In the genomic region with DNA sequence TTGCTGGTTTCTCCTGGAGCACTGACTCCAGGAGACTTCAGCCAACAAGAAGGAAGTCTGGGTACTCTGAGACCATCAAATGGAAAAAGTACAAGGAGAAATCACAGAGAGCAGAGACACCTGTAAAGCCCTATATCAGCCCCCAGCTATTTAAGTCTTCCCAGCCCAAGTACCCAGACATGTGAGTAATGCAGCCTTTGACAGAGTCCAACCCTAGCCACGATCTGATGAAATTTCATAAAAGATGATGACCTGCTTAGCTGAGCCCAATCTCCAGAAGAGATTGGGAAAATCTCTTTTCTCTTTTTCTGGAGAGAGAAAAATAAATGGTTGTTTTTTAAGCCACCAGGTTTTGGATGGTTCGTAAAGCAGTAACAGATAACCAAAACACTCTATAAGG, we compare ENCODE assay signal across 21 cellular contexts.
A peak's percentile ranks its signal among the peaks of the same experiment; 100 is the strongest.
DNase-seq lines count a peak whose midpoint lies in the region; ATAC-seq and TF ChIP-seq lines count a peak whose summit lies in the region.
"Had no signal": no experiment of that assay in that cellular context is flagged by ENCODE, and none has a peak within 500 bp of the region (broad histone marks: within the 10 kb centered on the region; RNA-seq: fewer than 3 reads in every experiment).

No MANE protein-coding gene starts in this region.

- TF ChIP-seq RAD21 in IMR-90 (IDR thresholded peaks at IDR 0.05; ENCODE audit: low read length) = no peak

- no peaks in the 10 kb centered on the region for H3K9me1 ChIP-seq in IMR-90 (ENCODE audit: insufficient read depth, low read length)

- H3K9ac ChIP-seq in IMR-90 (ENCODE audit: low read depth, low read length) = no peak overlapping the region
- H3K9ac ChIP-seq: BLaER1, SK-N-SH had no signal

- H3K27me3 ChIP-seq in IMR-90 (ENCODE audit: control insufficient read depth, insufficient read depth, low read length) = no peaks in the 10 kb centered on the region
- H3K27me3 ChIP-seq: BLaER1 had no signal

- H2AFZ ChIP-seq in IMR-90 (replicated peaks; ENCODE audit: low read length, poor library complexity) = no peak overlapping the region

- no peak overlapping the region for H2BK15ac ChIP-seq in IMR-90 (ENCODE audit: low read depth, low read length)

- BruUV-seq in IMR-90 (replicated peaks; lab: Mats Ljungman, UMichigan) = no TSS peak

- H2BK20ac ChIP-seq in IMR-90 (ENCODE audit: low read depth, low read length) = no peak overlapping the region

- H3K9me3 ChIP-seq in IMR-90 (ENCODE audit: control insufficient read depth, insufficient read depth, low read length) = no peaks in the 10 kb centered on the region
- H3K9me3 ChIP-seq: BLaER1, SK-N-SH had no signal

- H2BK120ac ChIP-seq in IMR-90 (ENCODE audit: low read depth, low read length) = no peak overlapping the region

- POLR2A ChIA-PET in IMR-90 (lab: Charles Lee; ENCODE audit: unreplicated experiment) = no interaction called here

- no peak overlapping the region for H3K18ac ChIP-seq in IMR-90 (ENCODE audit: low read depth, low read length)

- peaks cover 0 to 6% of the 10 kb centered on the region in 2 experiments; a peak in 1 of 4 replicates for H3K79me1 ChIP-seq in IMR-90 (ENCODE audit: low read depth in 1 of 2, low read length in 2 of 2)

- DNase-seq in ELR (ENCODE audit: low read depth) (peak; percentile 11), IMR-90 (peak; percentile 14), choroid plexus epithelial cell (ENCODE audit: low read depth) (peak; percentile 13), foreskin fibroblast (peak; percentile 6 to 36), NCI-H2171 treated with DMSO at 0.1 percent for 48 hours (lab: John Stamatoyannopoulos, UW) (no peak), medulla oblongata (ENCODE audit: extremely low spot score) (no peak)
- DNase-seq in activated CD4-positive, CD25-positive, alpha-beta regulatory T cell (lab: John Stamatoyannopoulos, UW) = no peak
- DNase-seq: CD4-positive, CD25-positive, alpha-beta regulatory T cell; DMS153; DND-41; GOT3; HCEC 1CT; NCI-H1092; NCI-H1417 treated with DMSO at 0.1 percent for 48 hours; NCI-H1694 treated with DMSO at 0.1 percent for 48 hours; NCI-H2081; NCI-H2171; NCI-H524 treated with DMSO at 0.1 percent for 48 hours; NCI-H774; SK-N-SH had no signal

- H3K56ac ChIP-seq in IMR-90 (ENCODE audit: extremely low read depth, insufficient read depth, low read length) = no peak overlapping the region

- H4K20me1 ChIP-seq in IMR-90 (ENCODE audit: insufficient read depth, low read length) = no peaks in the 10 kb centered on the region; the same call in 1 of the 2 replicates
- H4K20me1 ChIP-seq: BLaER1 had no signal

- no peak overlapping the region for H3K23ac ChIP-seq in IMR-90 (ENCODE audit: low read depth, low read length)

- H3K27ac ChIP-seq in IMR-90 (ENCODE audit: insufficient read depth, low read length) = no peak overlapping the region
- H3K27ac ChIP-seq: BLaER1 had no signal

- no peak overlapping the region for H4K5ac ChIP-seq in IMR-90 (ENCODE audit: low read depth, low read length)

- dilution Hi-C loops in IMR-90 (cut with HindIII; ENCODE audit: low sequenced_read_pairs, unreplicated experiment) = no loop called here

- no peak overlapping the region for H3K4me2 ChIP-seq in IMR-90 (ENCODE audit: low read depth, low read length)
- H3K4me2 ChIP-seq: BLaER1, SK-N-SH had no signal

- CTCF ChIA-PET in IMR-90 (lab: Yijun Ruan, JAX) = no interaction called here

- no peak for ATAC-seq in IMR-90 (ENCODE audit: low read depth)

- no CpG with 5 or more reads among the region's 2 CpGs for WGBS in IMR-90 (ENCODE audit: extremely low coverage in 2 of 2, insufficient read length in 1 of 2), 2 experiments

- no peak overlapping the region for H3K4ac ChIP-seq in IMR-90 (ENCODE audit: low read depth, low read length)

- H2AK5ac ChIP-seq in IMR-90 (ENCODE audit: low read depth, low read length) = no peak overlapping the region

- H3K4me1 ChIP-seq in IMR-90 (ENCODE audit: control insufficient read depth, insufficient read depth, low read length) = peaks cover 5% of the 10 kb centered on the region; the same call in 1 of the 2 replicates

- H2AK9ac ChIP-seq in IMR-90 (replicated peaks; ENCODE audit: low read depth, low read length, poor library complexity) = no peak overlapping the region

- intact Hi-C loops in IMR-90 (cut with micrococcal nuclease) = no loop called here

- H2BK5ac ChIP-seq in IMR-90 (ENCODE audit: low read depth, low read length, poor library complexity, severe bottlenecking) = no peak overlapping the region

- TF ChIP-seq POLR2A in IMR-90 (IDR thresholded peaks at IDR 0.05; ENCODE audit: low read depth, low read length) = no peak

- no peak for TF ChIP-seq CTCF in IMR-90 (conservative IDR thresholded peaks at IDR 0.05; ENCODE audit: low read depth, low read length)
- TF ChIP-seq CTCF in choroid plexus epithelial cell (conservative IDR thresholded peaks at IDR 0.05; ENCODE audit: low read depth, low read length) = no peak
- no peak for TF ChIP-seq CTCF in foreskin fibroblast (IDR thresholded peaks at IDR 0.05; ENCODE audit: low read depth, low read length)

- peaks cover 7% of the 10 kb centered on the region for H3K36me3 ChIP-seq in IMR-90 (ENCODE audit: control insufficient read depth, insufficient read depth, low read length)

- H3K4me3 ChIP-seq in IMR-90 (ENCODE audit: insufficient read depth, low read depth, low read length) (no peak overlapping the region), choroid plexus epithelial cell (ENCODE audit: low read depth, low read length) (no peak overlapping the region), foreskin fibroblast (ENCODE audit: low read depth in 1 of 2, low read length in 2 of 2) (no peak overlapping the region)
- H3K4me3 ChIP-seq: BLaER1 had no signal

- in situ Hi-C loops in IMR-90 (cut with MboI; ENCODE audit: low sequenced_read_pairs) = no loop called here

- no peak overlapping the region for H4K8ac ChIP-seq in IMR-90 (ENCODE audit: low read depth in 2 of 2, low read length in 2 of 2)

- H3K14ac ChIP-seq in IMR-90 (replicated peaks; ENCODE audit: low read depth, low read length) = no peak overlapping the region

- H4K91ac ChIP-seq in IMR-90 (ENCODE audit: insufficient read depth, low read depth, low read length) = no peak overlapping the region

TF ChIP-seq in IMR-90, 13 proteins besides CTCF, POLR2A, EP300 and RAD21:
- TF ChIP-seq MXI1 (IDR thresholded peaks at IDR 0.05; ENCODE audit: borderline replicate concordance, low read depth, low read length) (no peak), CEBPB (IDR thresholded peaks at IDR 0.05; ENCODE audit: low read depth, low read length) (no peak), RCOR1 (IDR thresholded peaks at IDR 0.05; ENCODE audit: insufficient replicate concordance, low read length) (no peak), CHD1 (IDR thresholded peaks at IDR 0.05; ENCODE audit: low read depth, low read length) (no peak), NFE2L2 (IDR thresholded peaks at IDR 0.05; ENCODE audit: low read depth, low read length) (no peak), MAZ (IDR thresholded peaks at IDR 0.05; ENCODE audit: borderline replicate concordance, low read depth, low read length) (no peak), FOS (IDR thresholded peaks at IDR 0.05; ENCODE audit: low read depth, low read length) (no peak)

Comparison
In these comparisons a context has a peak if more than half of its experiments do, and no peak if none do; other contexts are left out.
1. DNase-seq: peak in ELR (single experiment), IMR-90 (single experiment), choroid plexus epithelial cell (single experiment) and foreskin fibroblast (2 of 2); none in NCI-H2171 treated with DMSO at 0.1 percent for 48 hours (single experiment), activated CD4-positive, CD25-positive, alpha-beta regulatory T cell (0 of 4) and medulla oblongata (single experiment).